In genomic region chr2:36410681-36411080, GRCh38 we compare ENCODE assay signal across 1 cellular context.
TF ChIP-seq lines count a peak whose summit lies in the region.

No MANE protein-coding gene starts in this region.

TF ChIP-seq in K562, 482 proteins besides CTCF, POLR2A, EP300 and RAD21:
- TF ChIP-seq SP2 (IDR thresholded peaks at IDR 0.05; ENCODE audit: extremely low read depth, low read depth, low read length, poor library complexity, severe bottlenecking) (no peak), MTF1 (CRISPR knock-in tag; IDR thresholded peaks at IDR 0.05; ENCODE audit: borderline replicate concordance) (no peak), PCBP2 (IDR thresholded peaks at IDR 0.05; ENCODE audit: low read depth, low read length, poor library complexity, severe bottlenecking) (no peak), ZNF146 (CRISPR knock-in tag; IDR thresholded peaks at IDR 0.05; ENCODE audit: unreplicated experiment) (no peak)
TF ChIP-seq in K562: peak in this region for 0.
